ENCODE assay signal across 12 cellular contexts in genomic region chr6:116631379-116631990, GRCh38. TPM values are rescaled to one million over a fixed set of nuclear protein-coding genes. Genes with fewer than 3 reads are reported as not detected.
A peak's percentile ranks its signal among the peaks of the same experiment; 100 is the strongest.
DNase-seq lines count a peak whose midpoint lies in the region; ATAC-seq and TF ChIP-seq lines count a peak whose summit lies in the region.
"Had no signal": no experiment of that assay in that cellular context is flagged by ENCODE, and none has a peak within 500 bp of the region (broad histone marks: within the 10 kb centered on the region; RNA-seq: fewer than 3 reads in every experiment).

No MANE protein-coding gene starts in this region.

- no peaks in the 10 kb centered on the region for H3K4me1 Mint-ChIP-seq in activated naive CD8-positive, alpha-beta T cell treated with anti-CD3 and anti-CD28 coated beads, Interleukin-2, amount 10 ng/mL, durations not matched to agents 7 days and 5 days
- no peaks in the 10 kb centered on the region for H3K4me1 Mint-ChIP-seq in activated naive CD8-positive, alpha-beta T cell treated with anti-CD3 and anti-CD28 coated beads, Interleukin-2, amount 50 U/mL, for 24 hours
- no peaks in the 10 kb centered on the region for H3K4me1 Mint-ChIP-seq in WTC11
- peaks cover 0 to 1% (median 0%) of the 10 kb centered on the region in 4 donors for H3K4me1 Mint-ChIP-seq in CD4-positive, alpha-beta memory T cell

- TF ChIP-seq CTCF in WTC11 (IDR thresholded peaks at IDR 0.05) (no peak), spleen (IDR thresholded peaks at IDR 0.05 in 8 of 11, conservative IDR thresholded peaks at IDR 0.05 in 3 of 11) (no peak)

- no peaks in the 10 kb centered on the region for H3K9me3 ChIP-seq in spleen
- no peaks in the 10 kb centered on the region for H3K9me3 ChIP-seq in CD4-positive, alpha-beta memory T cell (ENCODE audit: control insufficient read depth in 1 of 2, low read length in 2 of 2)
- H3K9me3 ChIP-seq: A549, upper lobe of left lung had no signal

- POLR2A ChIA-PET in activated naive CD8-positive, alpha-beta T cell treated with anti-CD3 and anti-CD28 coated beads, Interleukin-2, amount 10 ng/mL, durations not matched to agents 7 days and 5 days (lab: Charles Lee): no interaction called here
- POLR2A ChIA-PET in WTC11 (lab: Charles Lee): no interaction called here
- POLR2A ChIA-PET in CD4-positive, alpha-beta memory T cell (lab: Charles Lee; ENCODE audit: partially characterized antibody): no interaction called here

- no peak for ATAC-seq in activated naive CD8-positive, alpha-beta T cell treated with anti-CD3 and anti-CD28 coated beads, Interleukin-2, amount 10 ng/mL, durations not matched to agents 7 days and 5 days (ENCODE audit: low read depth)
- no peak for ATAC-seq in activated naive CD8-positive, alpha-beta T cell treated with anti-CD3 and anti-CD28 coated beads, Interleukin-2, amount 50 U/mL, for 24 hours
- peak; percentile 95 for ATAC-seq in HG03354 (IDR thresholded peaks at IDR 0.05; ENCODE audit: poor library complexity, severe bottlenecking, unreplicated experiment)
- peak; percentile 50 for ATAC-seq in WTC11
- ATAC-seq: A549 had no signal

- H3K27me3 ChIP-seq in spleen (replicated peaks in 1 of 7): no peaks in the 10 kb centered on the region
- H3K27me3 ChIP-seq in CD4-positive, alpha-beta memory T cell (ENCODE audit: insufficient read depth, low read length): no peaks in the 10 kb centered on the region
- H3K27me3 ChIP-seq: upper lobe of left lung had no signal

- no peak for DNase-seq in activated naive CD8-positive, alpha-beta T cell treated with anti-CD3 and anti-CD28 coated beads, Interleukin-2, amount 10 ng/mL, durations not matched to agents 7 days and 5 days
- no peak for DNase-seq in activated naive CD8-positive, alpha-beta T cell treated with anti-CD3 and anti-CD28 coated beads, Interleukin-2, amount 50 U/mL, for 24 hours
- peak; percentile 19 for DNase-seq in WTC11 (ENCODE audit: low spot score)
- DNase-seq in spleen: no peak
- no peak for DNase-seq in CD4-positive, alpha-beta memory T cell
- no peak for DNase-seq in caudate nucleus (lab: John Stamatoyannopoulos, UW)
- DNase-seq in activated CD8-positive, alpha-beta memory T cell treated with anti-CD3 and anti-CD28 coated beads, Interleukin-2, amount 50 U/mL, for 4 hours: no peak
- DNase-seq: activated effector memory CD4-positive, alpha-beta T cell treated with Interleukin-2 at 50 U/mL for 16 hours; NCI-H82; upper lobe of left lung had no signal

- intact Hi-C loops in spleen (cut with DNase I; ENCODE audit: low total_unique reads): no loop called here
- intact Hi-C loops in CD4-positive, alpha-beta memory T cell (cut with micrococcal nuclease): no loop called here

- H3K4me1 ChIP-seq in spleen: peaks cover 0 to 29% (median 16%) of the 10 kb centered on the region in 6 donors
- no peaks in the 10 kb centered on the region for H3K4me1 ChIP-seq in CD4-positive, alpha-beta memory T cell (ENCODE audit: insufficient read depth, low read length)
- H3K4me1 ChIP-seq: A549 had no signal

- no peak for TF ChIP-seq POLR2A in spleen (IDR thresholded peaks at IDR 0.05)

- H3K27ac ChIP-seq in spleen (peak overlapping the region in 7 of 8 donors; percentile 2 to 57 (median 30)), caudate nucleus (ENCODE audit: low read depth, low read length) (no peak overlapping the region)
- no peak overlapping the region for H3K27ac ChIP-seq in CD4-positive, alpha-beta memory T cell (ENCODE audit: low read depth, low read length)
- H3K27ac ChIP-seq: A549 had no signal

- H3K27ac Mint-ChIP-seq in activated naive CD8-positive, alpha-beta T cell treated with anti-CD3 and anti-CD28 coated beads, Interleukin-2, amount 10 ng/mL, durations not matched to agents 7 days and 5 days: peak overlapping the region; percentile 43
- no peak overlapping the region for H3K27ac Mint-ChIP-seq in activated naive CD8-positive, alpha-beta T cell treated with anti-CD3 and anti-CD28 coated beads, Interleukin-2, amount 50 U/mL, for 24 hours
- no peak overlapping the region for H3K27ac Mint-ChIP-seq in WTC11
- peak overlapping the region in 2 of 7 donors; percentile 34 to 36 for H3K27ac Mint-ChIP-seq in CD4-positive, alpha-beta memory T cell

- H3K4me3 ChIP-seq in spleen: no peak overlapping the region
- H3K4me3 ChIP-seq in CD4-positive, alpha-beta memory T cell (ENCODE audit: low read length in 2 of 2): no peak overlapping the region
- H3K4me3 ChIP-seq: A549, upper lobe of left lung had no signal

- H3K4me3 Mint-ChIP-seq in activated naive CD8-positive, alpha-beta T cell treated with anti-CD3 and anti-CD28 coated beads, Interleukin-2, amount 10 ng/mL, durations not matched to agents 7 days and 5 days: no peak overlapping the region
- H3K4me3 Mint-ChIP-seq in activated naive CD8-positive, alpha-beta T cell treated with anti-CD3 and anti-CD28 coated beads, Interleukin-2, amount 50 U/mL, for 24 hours: no peak overlapping the region
- no peak overlapping the region for H3K4me3 Mint-ChIP-seq in WTC11
- H3K4me3 Mint-ChIP-seq in CD4-positive, alpha-beta memory T cell: no peak overlapping the region

- H3K36me3 Mint-ChIP-seq in activated naive CD8-positive, alpha-beta T cell treated with anti-CD3 and anti-CD28 coated beads, Interleukin-2, amount 10 ng/mL, durations not matched to agents 7 days and 5 days: peaks cover 11% of the 10 kb centered on the region
- peaks cover 22% of the 10 kb centered on the region for H3K36me3 Mint-ChIP-seq in activated naive CD8-positive, alpha-beta T cell treated with anti-CD3 and anti-CD28 coated beads, Interleukin-2, amount 50 U/mL, for 24 hours (ENCODE audit: low read depth)
- H3K36me3 Mint-ChIP-seq in WTC11: peaks cover 10% of the 10 kb centered on the region
- H3K36me3 Mint-ChIP-seq in CD4-positive, alpha-beta memory T cell: peaks cover 15 to 16% of the 10 kb centered on the region in 2 donors

- WGBS in spleen, 5 donors: 36 to 44% (median 39%) methylated on average over 5 of the region's 5 CpGs

- no peaks in the 10 kb centered on the region for H3K27me3 Mint-ChIP-seq in activated naive CD8-positive, alpha-beta T cell treated with anti-CD3 and anti-CD28 coated beads, Interleukin-2, amount 10 ng/mL, durations not matched to agents 7 days and 5 days
- no peaks in the 10 kb centered on the region for H3K27me3 Mint-ChIP-seq in activated naive CD8-positive, alpha-beta T cell treated with anti-CD3 and anti-CD28 coated beads, Interleukin-2, amount 50 U/mL, for 24 hours
- H3K27me3 Mint-ChIP-seq in WTC11 (ENCODE audit: low read depth): no peaks in the 10 kb centered on the region; the same call in 1 of the 2 replicates
- no peaks in the 10 kb centered on the region for H3K27me3 Mint-ChIP-seq in CD4-positive, alpha-beta memory T cell

- H3K36me3 ChIP-seq in spleen: peaks cover 0 to 39% (median 12%) of the 10 kb centered on the region in 6 donors
- H3K36me3 ChIP-seq in CD4-positive, alpha-beta memory T cell (ENCODE audit: insufficient read depth, low read length): peaks cover 4% of the 10 kb centered on the region

- H3K9me3 Mint-ChIP-seq in activated naive CD8-positive, alpha-beta T cell treated with anti-CD3 and anti-CD28 coated beads, Interleukin-2, amount 10 ng/mL, durations not matched to agents 7 days and 5 days: no peaks in the 10 kb centered on the region
- no peaks in the 10 kb centered on the region for H3K9me3 Mint-ChIP-seq in activated naive CD8-positive, alpha-beta T cell treated with anti-CD3 and anti-CD28 coated beads, Interleukin-2, amount 50 U/mL, for 24 hours
- H3K9me3 Mint-ChIP-seq in WTC11: no peaks in the 10 kb centered on the region
- no peaks in the 10 kb centered on the region for H3K9me3 Mint-ChIP-seq in CD4-positive, alpha-beta memory T cell

- CTCF ChIA-PET in WTC11 (lab: Charles Lee): interaction anchor here (1.4 kb wide), 1 partner anchor 70 kb away, joined by 4 read pairs; no protein-coding TSS in a partner anchor
- CTCF ChIA-PET in CD4-positive, alpha-beta memory T cell (lab: Charles Lee; ENCODE audit: partially characterized antibody): interaction anchor here (1.6 kb wide), 1 partner anchor 71 kb away, joined by 3 read pairs; no protein-coding TSS in a partner anchor

TF ChIP-seq in WTC11, 78 proteins besides CTCF, POLR2A, EP300 and RAD21:
- no peak for TF ChIP-seq TCF7 (CRISPR knock-in tag; IDR thresholded peaks at IDR 0.05; ENCODE audit: low read depth)
- TF ChIP-seq GABPB1 (CRISPR knock-in tag; IDR thresholded peaks at IDR 0.05): peak; percentile 82
- TF ChIP-seq ZNF219 (CRISPR knock-in tag; IDR thresholded peaks at IDR 0.05; ENCODE audit: borderline replicate concordance): no peak
- TF ChIP-seq NFATC4 (CRISPR knock-in tag; IDR thresholded peaks at IDR 0.05): no peak
- TF ChIP-seq FOXP1 (CRISPR knock-in tag; IDR thresholded peaks at IDR 0.05; ENCODE audit: borderline replicate concordance): no peak
- TF ChIP-seq, protein P1, sequence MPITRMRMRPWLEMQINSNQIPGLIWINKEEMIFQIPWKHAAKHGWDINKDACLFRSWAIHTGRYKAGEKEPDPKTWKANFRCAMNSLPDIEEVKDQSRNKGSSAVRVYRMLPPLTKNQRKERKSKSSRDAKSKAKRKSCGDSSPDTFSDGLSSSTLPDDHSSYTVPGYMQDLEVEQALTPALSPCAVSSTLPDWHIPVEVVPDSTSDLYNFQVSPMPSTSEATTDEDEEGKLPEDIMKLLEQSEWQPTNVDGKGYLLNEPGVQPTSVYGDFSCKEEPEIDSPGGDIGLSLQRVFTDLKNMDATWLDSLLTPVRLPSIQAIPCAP (CRISPR knock-in tag; IDR thresholded peaks at IDR 0.05): no peak
TF ChIP-seq in WTC11: peak in this region for 1.

RNA-seq across cellular contexts. Expression of gene RSPH4A, which starts 15.2 kb away (rescaled TPM):
- total RNA-seq in activated naive CD8-positive, alpha-beta T cell treated with anti-CD3 and anti-CD28 coated beads, Interleukin-2, amount 10 ng/mL, durations not matched to agents 7 days and 5 days: under 1 TPM; 0.14 to 0.22 TPM
- total RNA-seq in WTC11 (2021) (0.34 to 0.57 TPM (median 0.34 TPM) in 3 replicates), spleen (1 to 10 TPM in 3 of 7 donors, under 1 TPM in 4; 0.27 to 1.8 (median 0.77) TPM)
- under 1 TPM; 0.17 to 0.59 (median 0.29) TPM for polyA plus RNA-seq in spleen
- under 1 TPM; 0.39 to 0.44 TPM for total RNA-seq in CD4-positive, alpha-beta memory T cell
- not detected for polyA plus RNA-seq in CD4-positive, alpha-beta memory T cell

RNA-seq across cellular contexts. Expression of gene ZUP1, which starts 37.1 kb away (rescaled TPM):
- total RNA-seq in activated naive CD8-positive, alpha-beta T cell treated with anti-CD3 and anti-CD28 coated beads, Interleukin-2, amount 10 ng/mL, durations not matched to agents 7 days and 5 days: 10 to 100 TPM; 18.4 to 20.8 TPM
- 15.5 to 19.4 TPM (median 16.9 TPM) in 3 replicates for total RNA-seq in WTC11 (2021)
- 10 to 100 TPM; 12.8 to 17.5 (median 14.6) TPM for total RNA-seq in spleen
- polyA plus RNA-seq in spleen: 10 to 100 TPM; 11.6 to 19.6 (median 11.8) TPM
- 10 to 100 TPM; 13.4 to 13.9 TPM for total RNA-seq in CD4-positive, alpha-beta memory T cell
- polyA plus RNA-seq in CD4-positive, alpha-beta memory T cell: 1 to 10 TPM; 5.7 to 5.9 TPM

RNA-seq across cellular contexts. Expression of gene KPNA5, which starts 49.5 kb away (rescaled TPM):
- 10 to 100 TPM; 29.5 to 35.0 TPM for total RNA-seq in activated naive CD8-positive, alpha-beta T cell treated with anti-CD3 and anti-CD28 coated beads, Interleukin-2, amount 10 ng/mL, durations not matched to agents 7 days and 5 days
- total RNA-seq in WTC11 (2021): 10.0 to 12.7 TPM (median 12.2 TPM) in 3 replicates
- 10 to 100 TPM; 11.7 to 29.6 (median 21.4) TPM for total RNA-seq in spleen
- 1 to 10 TPM; 3.0 to 4.2 (median 3.9) TPM for polyA plus RNA-seq in spleen
- total RNA-seq in CD4-positive, alpha-beta memory T cell: 10 to 100 TPM; 60.7 to 61.8 TPM
- 1 to 10 TPM; 8.5 to 9.0 TPM for polyA plus RNA-seq in CD4-positive, alpha-beta memory T cell

Comparison
In these comparisons a context has a peak if more than half of its experiments do, and no peak if none do; other contexts are left out.
1. ATAC-seq: peak in HG03354 (single experiment) and WTC11 (single experiment); none in activated naive CD8-positive, alpha-beta T cell treated with anti-CD3 and anti-CD28 coated beads, Interleukin-2, amount 10 ng/mL, durations not matched to agents 7 days and 5 days (single experiment) and activated naive CD8-positive, alpha-beta T cell treated with anti-CD3 and anti-CD28 coated beads, Interleukin-2, amount 50 U/mL, for 24 hours (single experiment).
2. H3K27ac ChIP-seq: peak in spleen (7 of 8); none in CD4-positive, alpha-beta memory T cell (single experiment) and caudate nucleus (single experiment).